ENCODE assay signal across 8 cellular contexts in genomic region chr16:88628512-88628974, GRCh38.
A peak's percentile ranks its signal among the peaks of the same experiment; 100 is the strongest.
DNase-seq lines count a peak whose midpoint lies in the region; ATAC-seq and TF ChIP-seq lines count a peak whose summit lies in the region.

No MANE protein-coding gene starts in this region.

- no peaks in the 10 kb centered on the region for H3K27me3 ChIP-seq in SU-DHL-6 (ENCODE audit: low read length)

- H3K9ac ChIP-seq in SU-DHL-6 (ENCODE audit: low read length), result no peak overlapping the region

- ATAC-seq in GM19035 (IDR thresholded peaks at IDR 0.05; ENCODE audit: unreplicated experiment) (no peak), HG03457 (IDR thresholded peaks at IDR 0.05; ENCODE audit: unreplicated experiment) (no peak)

- no peak overlapping the region for H3K27ac ChIP-seq in SU-DHL-6 (ENCODE audit: low read depth, low read length)

- no peaks in the 10 kb centered on the region for H3K9me3 ChIP-seq in SU-DHL-6 (ENCODE audit: insufficient read depth, low read length)

- TF ChIP-seq CTCF in AG04449 (IDR thresholded peaks at IDR 0.05; ENCODE audit: insufficient read depth, low read length, missing control alignments), result peak; percentile 56
- TF ChIP-seq CTCF in GM12873 (IDR thresholded peaks at IDR 0.05; ENCODE audit: insufficient read depth, low read depth, low read length, missing control alignments), result peak; percentile 35
- TF ChIP-seq CTCF in SU-DHL-6 (IDR thresholded peaks at IDR 0.05; ENCODE audit: insufficient read depth, low read length, poor library complexity, severe bottlenecking), result peak; percentile 28

- no peak overlapping the region for H3K4me3 ChIP-seq in AG04449 (ENCODE audit: low read depth, low read length)
- H3K4me3 ChIP-seq in SU-DHL-6 (ENCODE audit: insufficient read depth, low read length, poor library complexity, severe bottlenecking), result no peak overlapping the region

- CTCF ChIA-PET in AG04449 (lab: Yijun Ruan, JAX), result interaction anchor here (0.8 kb wide), 2 partner anchors 8 to 14 kb away, joined by 3 read pairs; no protein-coding TSS in a partner anchor

- no peaks in the 10 kb centered on the region for H3K9me2 ChIP-seq in SU-DHL-6 (replicated peaks; ENCODE audit: insufficient read depth, low read length)

- POLR2A ChIA-PET in AG04449 (lab: Yijun Ruan, JAX), result no interaction called here

- no peak overlapping the region for H3K4me2 ChIP-seq in SU-DHL-6 (ENCODE audit: low read depth, low read length, poor library complexity, severe bottlenecking)

- no peaks in the 10 kb centered on the region for H3K36me3 ChIP-seq in SU-DHL-6 (ENCODE audit: low read length)

- H3K79me2 ChIP-seq in SU-DHL-6 (ENCODE audit: insufficient read depth, low read length), result no peaks in the 10 kb centered on the region

- H2AFZ ChIP-seq in SU-DHL-6 (ENCODE audit: low read depth, low read length, severe bottlenecking), result no peak overlapping the region

- DNase-seq in AG04449 (ENCODE audit: low read depth, low spot score), result no peak
- DNase-seq in iPS-NIHi7 (ENCODE audit: extremely low spot score), result peak; percentile 87
- DNase-seq in NCI-H345 (lab: John Stamatoyannopoulos, UW), result no peak
- no peak for DNase-seq in NOMO-1 treated with DMSO at 0.1 percent for 48 hours (lab: John Stamatoyannopoulos, UW; ENCODE audit: unreplicated experiment)

- H3F3A ChIP-seq in SU-DHL-6 (ENCODE audit: insufficient read depth), result peaks cover 5% of the 10 kb centered on the region; the same call in 1 of the 2 replicates

- H4K20me1 ChIP-seq in SU-DHL-6 (ENCODE audit: low read depth, low read length), result no peaks in the 10 kb centered on the region
